ENCODE assay signal across 1 cellular context in genomic region chr15:57427367-57427821, GRCh38.
TF ChIP-seq lines count a peak whose summit lies in the region.

No MANE protein-coding gene starts in this region.

TF ChIP-seq in GM23338, 12 proteins besides CTCF, POLR2A, EP300 and RAD21 (continued from another document):
- TF ChIP-seq, protein P1, sequence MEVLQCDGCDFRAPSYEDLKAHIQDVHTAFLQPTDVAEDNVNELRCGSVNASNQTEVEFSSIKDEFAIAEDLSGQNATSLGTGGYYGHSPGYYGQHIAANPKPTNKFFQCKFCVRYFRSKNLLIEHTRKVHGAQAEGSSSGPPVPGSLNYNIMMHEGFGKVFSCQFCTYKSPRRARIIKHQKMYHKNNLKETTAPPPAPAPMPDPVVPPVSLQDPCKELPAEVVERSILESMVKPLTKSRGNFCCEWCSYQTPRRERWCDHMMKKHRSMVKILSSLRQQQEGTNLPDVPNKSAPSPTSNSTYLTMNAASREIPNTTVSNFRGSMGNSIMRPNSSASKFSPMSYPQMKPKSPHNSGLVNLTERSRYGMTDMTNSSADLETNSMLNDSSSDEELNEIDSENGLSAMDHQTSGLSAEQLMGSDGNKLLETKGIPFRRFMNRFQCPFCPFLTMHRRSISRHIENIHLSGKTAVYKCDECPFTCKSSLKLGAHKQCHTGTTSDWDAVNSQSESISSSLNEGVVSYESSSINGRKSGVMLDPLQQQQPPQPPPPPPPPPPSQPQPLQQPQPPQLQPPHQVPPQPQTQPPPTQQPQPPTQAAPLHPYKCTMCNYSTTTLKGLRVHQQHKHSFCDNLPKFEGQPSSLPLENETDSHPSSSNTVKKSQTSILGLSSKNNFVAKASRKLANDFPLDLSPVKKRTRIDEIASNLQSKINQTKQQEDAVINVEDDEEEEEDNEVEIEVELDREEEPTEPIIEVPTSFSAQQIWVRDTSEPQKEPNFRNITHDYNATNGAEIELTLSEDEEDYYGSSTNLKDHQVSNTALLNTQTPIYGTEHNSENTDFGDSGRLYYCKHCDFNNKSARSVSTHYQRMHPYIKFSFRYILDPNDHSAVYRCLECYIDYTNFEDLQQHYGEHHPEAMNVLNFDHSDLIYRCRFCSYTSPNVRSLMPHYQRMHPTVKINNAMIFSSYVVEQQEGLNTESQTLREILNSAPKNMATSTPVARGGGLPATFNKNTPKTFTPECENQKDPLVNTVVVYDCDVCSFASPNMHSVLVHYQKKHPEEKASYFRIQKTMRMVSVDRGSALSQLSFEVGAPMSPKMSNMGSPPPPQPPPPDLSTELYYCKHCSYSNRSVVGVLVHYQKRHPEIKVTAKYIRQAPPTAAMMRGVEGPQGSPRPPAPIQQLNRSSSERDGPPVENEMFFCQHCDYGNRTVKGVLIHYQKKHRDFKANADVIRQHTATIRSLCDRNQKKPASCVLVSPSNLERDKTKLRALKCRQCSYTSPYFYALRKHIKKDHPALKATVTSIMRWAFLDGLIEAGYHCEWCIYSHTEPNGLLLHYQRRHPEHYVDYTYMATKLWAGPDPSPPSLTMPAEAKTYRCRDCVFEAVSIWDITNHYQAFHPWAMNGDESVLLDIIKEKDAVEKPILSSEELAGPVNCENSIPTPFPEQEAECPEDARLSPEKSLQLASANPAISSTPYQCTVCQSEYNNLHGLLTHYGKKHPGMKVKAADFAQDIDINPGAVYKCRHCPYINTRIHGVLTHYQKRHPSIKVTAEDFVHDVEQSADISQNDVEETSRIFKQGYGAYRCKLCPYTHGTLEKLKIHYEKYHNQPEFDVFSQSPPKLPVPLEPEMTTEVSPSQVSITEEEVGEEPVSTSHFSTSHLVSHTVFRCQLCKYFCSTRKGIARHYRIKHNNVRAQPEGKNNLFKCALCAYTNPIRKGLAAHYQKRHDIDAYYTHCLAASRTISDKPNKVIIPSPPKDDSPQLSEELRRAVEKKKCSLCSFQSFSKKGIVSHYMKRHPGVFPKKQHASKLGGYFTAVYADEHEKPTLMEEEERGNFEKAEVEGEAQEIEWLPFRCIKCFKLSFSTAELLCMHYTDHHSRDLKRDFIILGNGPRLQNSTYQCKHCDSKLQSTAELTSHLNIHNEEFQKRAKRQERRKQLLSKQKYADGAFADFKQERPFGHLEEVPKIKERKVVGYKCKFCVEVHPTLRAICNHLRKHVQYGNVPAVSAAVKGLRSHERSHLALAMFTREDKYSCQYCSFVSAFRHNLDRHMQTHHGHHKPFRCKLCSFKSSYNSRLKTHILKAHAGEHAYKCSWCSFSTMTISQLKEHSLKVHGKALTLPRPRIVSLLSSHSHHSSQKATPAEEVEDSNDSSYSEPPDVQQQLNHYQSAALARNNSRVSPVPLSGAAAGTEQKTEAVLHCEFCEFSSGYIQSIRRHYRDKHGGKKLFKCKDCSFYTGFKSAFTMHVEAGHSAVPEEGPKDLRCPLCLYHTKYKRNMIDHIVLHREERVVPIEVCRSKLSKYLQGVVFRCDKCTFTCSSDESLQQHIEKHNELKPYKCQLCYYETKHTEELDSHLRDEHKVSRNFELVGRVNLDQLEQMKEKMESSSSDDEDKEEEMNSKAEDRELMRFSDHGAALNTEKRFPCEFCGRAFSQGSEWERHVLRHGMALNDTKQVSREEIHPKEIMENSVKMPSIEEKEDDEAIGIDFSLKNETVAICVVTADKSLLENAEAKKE (CRISPR knock-in tag; IDR thresholded peaks at IDR 0.05) = no peak
- TF ChIP-seq, protein P2, sequence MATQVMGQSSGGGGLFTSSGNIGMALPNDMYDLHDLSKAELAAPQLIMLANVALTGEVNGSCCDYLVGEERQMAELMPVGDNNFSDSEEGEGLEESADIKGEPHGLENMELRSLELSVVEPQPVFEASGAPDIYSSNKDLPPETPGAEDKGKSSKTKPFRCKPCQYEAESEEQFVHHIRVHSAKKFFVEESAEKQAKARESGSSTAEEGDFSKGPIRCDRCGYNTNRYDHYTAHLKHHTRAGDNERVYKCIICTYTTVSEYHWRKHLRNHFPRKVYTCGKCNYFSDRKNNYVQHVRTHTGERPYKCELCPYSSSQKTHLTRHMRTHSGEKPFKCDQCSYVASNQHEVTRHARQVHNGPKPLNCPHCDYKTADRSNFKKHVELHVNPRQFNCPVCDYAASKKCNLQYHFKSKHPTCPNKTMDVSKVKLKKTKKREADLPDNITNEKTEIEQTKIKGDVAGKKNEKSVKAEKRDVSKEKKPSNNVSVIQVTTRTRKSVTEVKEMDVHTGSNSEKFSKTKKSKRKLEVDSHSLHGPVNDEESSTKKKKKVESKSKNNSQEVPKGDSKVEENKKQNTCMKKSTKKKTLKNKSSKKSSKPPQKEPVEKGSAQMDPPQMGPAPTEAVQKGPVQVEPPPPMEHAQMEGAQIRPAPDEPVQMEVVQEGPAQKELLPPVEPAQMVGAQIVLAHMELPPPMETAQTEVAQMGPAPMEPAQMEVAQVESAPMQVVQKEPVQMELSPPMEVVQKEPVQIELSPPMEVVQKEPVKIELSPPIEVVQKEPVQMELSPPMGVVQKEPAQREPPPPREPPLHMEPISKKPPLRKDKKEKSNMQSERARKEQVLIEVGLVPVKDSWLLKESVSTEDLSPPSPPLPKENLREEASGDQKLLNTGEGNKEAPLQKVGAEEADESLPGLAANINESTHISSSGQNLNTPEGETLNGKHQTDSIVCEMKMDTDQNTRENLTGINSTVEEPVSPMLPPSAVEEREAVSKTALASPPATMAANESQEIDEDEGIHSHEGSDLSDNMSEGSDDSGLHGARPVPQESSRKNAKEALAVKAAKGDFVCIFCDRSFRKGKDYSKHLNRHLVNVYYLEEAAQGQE (IDR thresholded peaks at IDR 0.05; ENCODE audit: unreplicated experiment) = no peak
TF ChIP-seq in GM23338: peak in this region for 0.
